Comparison of ENCODE assay signal across 21 cellular contexts in genomic region chr9:87100001-87100400, GRCh38.
DNase-seq lines count a peak whose midpoint lies in the region; TF ChIP-seq lines count a peak whose summit lies in the region.
"Had no signal": no experiment of that assay in that cellular context is flagged by ENCODE, and none has a peak within 500 bp of the region (broad histone marks: within the 10 kb centered on the region; RNA-seq: fewer than 3 reads in every experiment).

No MANE protein-coding gene starts in this region.

- DNase-seq in left ventricle myocardium inferior (no peak), right atrium auricular region (ENCODE audit: low spot score) (no peak), mesothelial cell of epicardium (ENCODE audit: low spot score in 2 of 2, unreplicated experiment in 2 of 2) (no peak), putamen (ENCODE audit: low spot score) (peak; percentile 18), HuH-7 (ENCODE audit: low spot score) (no peak), DMS153 (lab: John Stamatoyannopoulos, UW) (no peak)
- DNase-seq: 8988T; ACHN; AML-193; BE2C; Calu3; CD4-positive, alpha-beta T cell; CD8-positive, alpha-beta memory T cell; COR-L47; DND-41; GOT3; HFFc6 had no signal

- intact Hi-C loops in left ventricle myocardium inferior (cut with micrococcal nuclease): no loop called here

- H3K9me3 ChIP-seq in left ventricle myocardium inferior (replicated peaks): no peaks in the 10 kb centered on the region
- no peaks in the 10 kb centered on the region for H3K9me3 ChIP-seq in right atrium auricular region
- H3K9me3 ChIP-seq: BE2C; BLaER1 treated with 17β-estradiol and CSF1 and Interleukin-3, amounts not matched to agents 10 nM and 100 nM; HAP-1 had no signal

- H3K4me3 ChIP-seq in left ventricle myocardium inferior (no peak overlapping the region), right atrium auricular region (no peak overlapping the region)
- H3K4me3 ChIP-seq: A549; BLaER1 treated with 17β-estradiol and CSF1 and Interleukin-3, amounts not matched to agents 10 nM and 100 nM; HAP-1 had no signal

- no peaks in the 10 kb centered on the region for H3K36me3 ChIP-seq in left ventricle myocardium inferior
- H3K36me3 ChIP-seq in right atrium auricular region: no peaks in the 10 kb centered on the region
- H3K36me3 ChIP-seq: BE2C; BLaER1 treated with 17β-estradiol and CSF1 and Interleukin-3, amounts not matched to agents 10 nM and 100 nM; HAP-1 had no signal

- H3K9me3 Mint-ChIP-seq in mesothelial cell of epicardium: no peaks in the 10 kb centered on the region
- H3K9me3 Mint-ChIP-seq: CD4-positive, alpha-beta T cell; HFFc6 had no signal

- H3K36me3 Mint-ChIP-seq in mesothelial cell of epicardium: no peaks in the 10 kb centered on the region
- H3K36me3 Mint-ChIP-seq: CD14-positive monocyte; CD8-positive, alpha-beta memory T cell had no signal

- H3K27me3 ChIP-seq in left ventricle myocardium inferior (ENCODE audit: low read depth) (no peaks in the 10 kb centered on the region), right atrium auricular region (no peaks in the 10 kb centered on the region)
- H3K27me3 ChIP-seq: BE2C; BLaER1 treated with 17β-estradiol and CSF1 and Interleukin-3, amounts not matched to agents 10 nM and 100 nM had no signal

- peak overlapping the region; percentile 18 for H3K27ac ChIP-seq in left ventricle myocardium inferior (replicated peaks)
- no peak overlapping the region for H3K27ac ChIP-seq in right atrium auricular region
- H3K27ac ChIP-seq: A549; BLaER1 treated with 17β-estradiol and CSF1 and Interleukin-3, amounts not matched to agents 10 nM and 100 nM had no signal

- no peak overlapping the region for H3K4me3 Mint-ChIP-seq in mesothelial cell of epicardium
- H3K4me3 Mint-ChIP-seq: CD14-positive monocyte; CD4-positive, alpha-beta T cell; CD8-positive, alpha-beta memory T cell; HFFc6 had no signal

- H3K4me1 Mint-ChIP-seq in mesothelial cell of epicardium: peaks cover 23% of the 10 kb centered on the region
- H3K4me1 Mint-ChIP-seq: CD14-positive monocyte; CD8-positive, alpha-beta memory T cell had no signal

- H3K27me3 Mint-ChIP-seq in mesothelial cell of epicardium (ENCODE audit: low read depth): no peaks in the 10 kb centered on the region

- peaks cover 10% of the 10 kb centered on the region for H3K4me1 ChIP-seq in left ventricle myocardium inferior
- no peaks in the 10 kb centered on the region for H3K4me1 ChIP-seq in right atrium auricular region
- H3K4me1 ChIP-seq: A549; BE2C; BLaER1 treated with 17β-estradiol and CSF1 and Interleukin-3, amounts not matched to agents 10 nM and 100 nM; HAP-1 had no signal

- TF ChIP-seq CTCF in left ventricle myocardium inferior (IDR thresholded peaks at IDR 0.05; ENCODE audit: borderline replicate concordance): no peak
- no peak for TF ChIP-seq CTCF in right atrium auricular region (IDR thresholded peaks at IDR 0.05)
- TF ChIP-seq CTCF in mesothelial cell of epicardium (IDR thresholded peaks at IDR 0.05; ENCODE audit: unreplicated experiment): no peak

- H3K27ac Mint-ChIP-seq in mesothelial cell of epicardium: peak overlapping the region; percentile 17
- H3K27ac Mint-ChIP-seq: CD14-positive monocyte; CD4-positive, alpha-beta T cell; CD8-positive, alpha-beta memory T cell; HFFc6 had no signal
